11 cellular contexts compared by ENCODE assay signal in the genomic region with DNA sequence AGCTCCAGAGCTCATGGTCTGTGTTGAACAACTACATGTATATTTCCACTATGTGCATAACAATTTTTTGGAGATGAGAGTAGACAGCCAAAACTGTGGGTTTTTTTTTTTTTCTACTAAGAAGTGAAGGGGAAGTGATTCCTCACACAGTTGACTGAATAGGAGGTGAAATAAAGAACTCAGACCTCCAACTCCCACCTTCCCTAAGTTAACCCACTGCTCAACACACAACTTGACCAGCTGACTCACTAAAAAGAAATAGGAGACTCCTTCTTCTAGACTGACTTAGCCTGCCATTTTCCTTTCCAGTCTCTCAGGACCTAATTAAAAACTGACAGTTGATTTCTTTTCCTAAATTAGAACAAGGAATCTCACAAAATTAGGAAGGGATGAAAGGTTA. TPM values are rescaled to one million over a fixed set of nuclear protein-coding genes. Genes with fewer than 3 reads are reported as not detected.
DNase-seq lines count a peak whose midpoint lies in the region; ATAC-seq and TF ChIP-seq lines count a peak whose summit lies in the region.
"Had no signal": no experiment of that assay in that cellular context is flagged by ENCODE, and none has a peak within 500 bp of the region (broad histone marks: within the 10 kb centered on the region; RNA-seq: fewer than 3 reads in every experiment).

No MANE protein-coding gene starts in this region.

- peak overlapping the region; percentile 2 for H3K27ac ChIP-seq in OCI-LY7 (ENCODE audit: low read depth, low read length, poor library complexity, severe bottlenecking)

- H3K9me3 Mint-ChIP-seq in activated T-cell treated with anti-CD3 and anti-CD28 coated beads, Interleukin-2, amount 50 U/mL, for 72 hours = no peaks in the 10 kb centered on the region
- H3K9me3 Mint-ChIP-seq in stimulated activated naive B cell treated with anti-CD40 and anti-IgM and Interleukin-4, amounts not matched to agents 10 μg/mL and 1 μg/mL and 100 μg/mL, for 72 hours = no peaks in the 10 kb centered on the region

- peak overlapping the region; percentile 84 to 97 for H3K4me3 Mint-ChIP-seq in activated T-cell treated with anti-CD3 and anti-CD28 coated beads, Interleukin-2, amount 50 U/mL, for 72 hours
- peak overlapping the region; percentile 96 to 100 for H3K4me3 Mint-ChIP-seq in stimulated activated naive B cell treated with anti-CD40 and anti-IgM and Interleukin-4, amounts not matched to agents 10 μg/mL and 1 μg/mL and 100 μg/mL, for 72 hours

- peaks cover 28% of the 10 kb centered on the region for H3K4me1 ChIP-seq in OCI-LY7 (ENCODE audit: insufficient read depth, low read length, poor library complexity, severe bottlenecking)

- peaks cover 55% of the 10 kb centered on the region for H3K4me1 Mint-ChIP-seq in activated T-cell treated with anti-CD3 and anti-CD28 coated beads, Interleukin-2, amount 50 U/mL, for 72 hours (ENCODE audit: low read depth)
- peaks cover 17 to 31% of the 10 kb centered on the region in 2 donors for H3K4me1 Mint-ChIP-seq in stimulated activated naive B cell treated with anti-CD40 and anti-IgM and Interleukin-4, amounts not matched to agents 10 μg/mL and 1 μg/mL and 100 μg/mL, for 72 hours

- CTCF ChIA-PET in OCI-LY7 (lab: Charles Lee; ENCODE audit: unreplicated experiment) = no interaction called here

- ATAC-seq in activated T-cell treated with anti-CD3 and anti-CD28 coated beads, Interleukin-2, amount 50 U/mL, for 72 hours (replicated peaks in 1 of 2) = no peak
- ATAC-seq in stimulated activated naive B cell treated with anti-CD40 and anti-IgM and Interleukin-4, amounts not matched to agents 10 μg/mL and 1 μg/mL and 100 μg/mL, for 72 hours (replicated peaks) = peak; percentile 22 to 26
- no peak for ATAC-seq in GM21390 (IDR thresholded peaks at IDR 0.05; ENCODE audit: unreplicated experiment)

- TF ChIP-seq CTCF in OCI-LY7 (conservative IDR thresholded peaks at IDR 0.05; ENCODE audit: low read length) = no peak
- TF ChIP-seq CTCF in epithelial cell of proximal tubule (conservative IDR thresholded peaks at IDR 0.05; ENCODE audit: low read depth, low read length) = no peak

- no peaks in the 10 kb centered on the region for H3K27me3 Mint-ChIP-seq in activated T-cell treated with anti-CD3 and anti-CD28 coated beads, Interleukin-2, amount 50 U/mL, for 72 hours (ENCODE audit: low read depth)
- no peaks in the 10 kb centered on the region for H3K27me3 Mint-ChIP-seq in stimulated activated naive B cell treated with anti-CD40 and anti-IgM and Interleukin-4, amounts not matched to agents 10 μg/mL and 1 μg/mL and 100 μg/mL, for 72 hours

- peaks cover 54% of the 10 kb centered on the region for H3K79me2 ChIP-seq in OCI-LY7 (ENCODE audit: insufficient read depth, low read depth, low read length)

- peaks cover 30% of the 10 kb centered on the region for H4K20me1 ChIP-seq in OCI-LY7 (ENCODE audit: insufficient read depth, low read length)

- peak overlapping the region; percentile 91 for H3K27ac Mint-ChIP-seq in activated T-cell treated with anti-CD3 and anti-CD28 coated beads, Interleukin-2, amount 50 U/mL, for 72 hours
- peak overlapping the region; percentile 68 for H3K27ac Mint-ChIP-seq in stimulated activated naive B cell treated with anti-CD40 and anti-IgM and Interleukin-4, amounts not matched to agents 10 μg/mL and 1 μg/mL and 100 μg/mL, for 72 hours

- no TSS peak for BruUV-seq in OCI-LY7 (replicated peaks; lab: Mats Ljungman, UMichigan)

- POLR2A ChIA-PET in OCI-LY7 (lab: Charles Lee) = interaction anchor here (0.7 to 1.6 kb wide), 4 partner anchors 15 to 53 kb away, joined by 3 to 4 read pairs (median 4); a partner anchor contains a TSS

- peaks cover 9 to 15% of the 10 kb centered on the region in 2 donors for H3K36me3 Mint-ChIP-seq in activated T-cell treated with anti-CD3 and anti-CD28 coated beads, Interleukin-2, amount 50 U/mL, for 72 hours (ENCODE audit: insufficient read depth in 2 of 2)
- peaks cover 34 to 35% of the 10 kb centered on the region in 2 donors for H3K36me3 Mint-ChIP-seq in stimulated activated naive B cell treated with anti-CD40 and anti-IgM and Interleukin-4, amounts not matched to agents 10 μg/mL and 1 μg/mL and 100 μg/mL, for 72 hours

- peaks cover 61% of the 10 kb centered on the region for H3K36me3 ChIP-seq in OCI-LY7 (ENCODE audit: insufficient read depth, low read length)

- DNase-seq in activated T-cell treated with anti-CD3 and anti-CD28 coated beads, Interleukin-2, amount 50 U/mL, for 72 hours = no peak
- DNase-seq in activated T-cell treated with anti-CD3 and anti-CD28 coated beads, Interleukin-2, amount 50 U/mL, for 48 hours = no peak
- DNase-seq in OCI-LY7 (ENCODE audit: low spot score) (peak; percentile 22), epithelial cell of proximal tubule (ENCODE audit: low read depth) (no peak), AG08396 (ENCODE audit: low spot score) (no peak)
- DNase-seq in stimulated activated naive B cell treated with anti-CD40 and anti-IgM and Interleukin-4, amounts not matched to agents 10 μg/mL and 1 μg/mL and 100 μg/mL, for 72 hours = no peak
- no peak for DNase-seq in activated CD4-positive, CD25-positive, alpha-beta regulatory T cell treated with anti-CD3 and anti-CD28 coated beads, Interleukin-2, amount 50 U/mL, for 72 hours
- DNase-seq: cerebellar nuclear complex, NCI-H2171 had no signal

- peaks cover 10% of the 10 kb centered on the region; the same call in 1 of the 2 replicates for H3K9me3 ChIP-seq in OCI-LY7 (ENCODE audit: low read length)
- H3K9me3 ChIP-seq: right atrium auricular region had no signal

- H2AFZ ChIP-seq in OCI-LY7 (ENCODE audit: low read length) = no peak overlapping the region

- peak overlapping the region; percentile 98 for H3K4me2 ChIP-seq in OCI-LY7 (ENCODE audit: low read length)

- intact Hi-C loops in OCI-LY7 (cut with micrococcal nuclease; ENCODE audit: unreplicated experiment) = loop anchor here (2.0 to 5.0 kb wide), 2 partner anchors 35 to 250 kb away; a partner anchor contains a TSS

- H3K4me3 ChIP-seq in OCI-LY7 (ENCODE audit: low read depth, low read length, poor library complexity, severe bottlenecking) = peak overlapping the region; percentile 88
- H3K4me3 ChIP-seq in epithelial cell of proximal tubule (ENCODE audit: low read depth, low read length) = peak overlapping the region; percentile 81

- H3K9me2 ChIP-seq in OCI-LY7 (ENCODE audit: insufficient read depth, low read length) = no peaks in the 10 kb centered on the region

RNA-seq across cellular contexts. Expression of a gene that starts 1.7 kb away (rescaled TPM):
- 100 to 1,000 TPM; 149 to 153 TPM for total RNA-seq in activated T-cell treated with anti-CD3 and anti-CD28 coated beads, Interleukin-2, amount 50 U/mL, for 72 hours
- 108 and 142 TPM in 2 replicates for total RNA-seq in OCI-LY7 (2014; rRNA removed; shearing (Covaris generic))
- total RNA-seq in OCI-LY7 (2022) = 131 and 144 TPM in 2 replicates
- total RNA-seq in epithelial cell of proximal tubule = 114 and 118 TPM in 2 replicates

RNA-seq across cellular contexts. Expression of a gene that starts 33.4 kb away (rescaled TPM):
- 10 to 100 TPM; 16.7 to 19.7 TPM for total RNA-seq in activated T-cell treated with anti-CD3 and anti-CD28 coated beads, Interleukin-2, amount 50 U/mL, for 72 hours
- 52.2 and 52.4 TPM in 2 replicates for total RNA-seq in OCI-LY7 (2014; rRNA removed; shearing (Covaris generic))
- total RNA-seq in OCI-LY7 (2022) (33.6 and 42.2 TPM in 2 replicates), epithelial cell of proximal tubule (24.4 and 31.0 TPM in 2 replicates)

RNA-seq across cellular contexts. Expression of a gene that starts 41.6 kb away (rescaled TPM):
- 1 to 10 TPM; 2.5 to 5.5 TPM for total RNA-seq in activated T-cell treated with anti-CD3 and anti-CD28 coated beads, Interleukin-2, amount 50 U/mL, for 72 hours
- 4.6 and 4.9 TPM in 2 replicates for total RNA-seq in OCI-LY7 (2014; rRNA removed; shearing (Covaris generic))
- total RNA-seq in OCI-LY7 (2022) (8.2 and 12.5 TPM in 2 replicates), epithelial cell of proximal tubule (0.65 and 1.2 TPM in 2 replicates)

Comparison
In these comparisons a context has a peak if more than half of its experiments do, and no peak if none do; other contexts are left out.
1. ATAC-seq: peak in stimulated activated naive B cell treated with anti-CD40 and anti-IgM and Interleukin-4, amounts not matched to agents 10 μg/mL and 1 μg/mL and 100 μg/mL, for 72 hours (2 of 2); none in activated T-cell treated with anti-CD3 and anti-CD28 coated beads, Interleukin-2, amount 50 U/mL, for 72 hours (0 of 2) and GM21390 (single experiment).